14 cellular contexts compared by ENCODE assay signal in the genomic region with DNA sequence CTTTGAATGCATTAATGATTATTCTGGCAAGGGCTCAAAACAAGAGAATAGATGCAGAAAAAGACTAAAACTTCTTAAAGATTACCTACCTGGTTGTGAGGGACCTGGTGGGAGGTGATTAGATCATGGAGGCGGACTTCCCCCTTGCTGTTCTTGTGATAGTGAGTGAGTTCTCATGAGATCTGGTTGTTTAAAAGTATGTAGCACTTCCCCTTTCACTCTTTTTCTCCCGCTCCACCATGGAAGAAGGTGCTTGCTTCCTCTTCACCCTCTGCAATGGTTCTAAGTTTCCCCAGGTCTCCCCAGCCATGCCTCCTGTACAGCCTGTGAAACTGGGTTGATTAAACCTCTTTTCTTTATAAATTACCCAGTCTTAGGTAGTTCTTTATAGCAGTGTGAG.
A peak's percentile ranks its signal among the peaks of the same experiment; 100 is the strongest.
DNase-seq lines count a peak whose midpoint lies in the region; ATAC-seq, FAIRE-seq and TF ChIP-seq lines count a peak whose summit lies in the region.
"Had no signal": no experiment of that assay in that cellular context is flagged by ENCODE, and none has a peak within 500 bp of the region (broad histone marks: within the 10 kb centered on the region; RNA-seq: fewer than 3 reads in every experiment).

No MANE protein-coding gene starts in this region.

- TF ChIP-seq CTCF in right atrium auricular region (IDR thresholded peaks at IDR 0.05): no peak
- TF ChIP-seq CTCF in GM12878 (IDR thresholded peaks at IDR 0.05 in 2 of 3, conservative IDR thresholded peaks at IDR 0.05 in 1 of 3; ENCODE audit: control insufficient read depth in 2 of 3, extremely low read depth in 1 of 3, insufficient read depth in 1 of 3, low read depth in 3 of 3, low read length in 3 of 3): no peak
- no peak for TF ChIP-seq CTCF in nephron (IDR thresholded peaks at IDR 0.05; ENCODE audit: unreplicated experiment in 3 of 3)
- no peak for TF ChIP-seq CTCF in vagina (IDR thresholded peaks at IDR 0.05)

- TF ChIP-seq POLR2A in GM12878 (IDR thresholded peaks at IDR 0.05; ENCODE audit: low read depth, low read length) (peak; percentile 58), vagina (IDR thresholded peaks at IDR 0.05) (no peak)

- no TSS peak for BruUV-seq in GM12878 (replicated peaks; lab: Mats Ljungman, UMichigan)

- H3K36me3 ChIP-seq in right atrium auricular region (no peaks in the 10 kb centered on the region), GM12878 (ENCODE audit: control insufficient read depth in 2 of 2, insufficient read depth in 2 of 2, low read length in 1 of 2) (no peaks in the 10 kb centered on the region; a peak in 1 of 4 replicates), vagina (no peaks in the 10 kb centered on the region)

- H3K79me2 ChIP-seq in GM12878 (ENCODE audit: control insufficient read depth, insufficient read depth, low read length): peaks cover 2% of the 10 kb centered on the region

- WGBS in GM12878 (ENCODE audit: insufficient coverage, insufficient replicate concordance, low lambda C conversion rate, missing lambda C conversion rate): 5% methylated on average over 2 of the region's 2 CpGs

- CTCF ChIA-PET in GM12878 (lab: Yijun Ruan, JAX): no interaction called here

- H3K27me3 Mint-ChIP-seq in nephron (ENCODE audit: low read depth): peaks cover 7% of the 10 kb centered on the region
- H3K27me3 Mint-ChIP-seq: activated CD4-positive, alpha-beta memory T cell treated with anti-CD3 and anti-CD28 coated beads, Interleukin-2, amount 10 ng/mL, durations not matched to agents 7 days and 5 days had no signal

- peak overlapping the region in 2 of 3 experiments; percentile 65 to 93 for H3K27ac Mint-ChIP-seq in nephron
- H3K27ac Mint-ChIP-seq: activated CD4-positive, alpha-beta memory T cell treated with anti-CD3 and anti-CD28 coated beads, Interleukin-2, amount 10 ng/mL, durations not matched to agents 7 days and 5 days; T-helper 2 cell treated with Interferon-gamma antibody and Interleukin-4, amounts not matched to agents 5 μg/mL and 100 μg/mL, for 36 hours had no signal

- peaks cover 6% of the 10 kb centered on the region for H3K36me3 Mint-ChIP-seq in nephron (ENCODE audit: low read depth)

- H3K9ac ChIP-seq in GM12878 (ENCODE audit: control insufficient read depth, insufficient read depth, low read length): no peak overlapping the region; the same call in 1 of the 2 replicates

- H3K27me3 ChIP-seq in right atrium auricular region (no peaks in the 10 kb centered on the region), GM12878 (replicated peaks in 1 of 2; ENCODE audit: control insufficient read depth in 2 of 2, insufficient read depth in 2 of 2, low read length in 1 of 2) (no peaks in the 10 kb centered on the region), vagina (no peaks in the 10 kb centered on the region)

- SMC1A ChIA-PET in GM12878 (lab: Charles Lee; ENCODE audit: uncharacterized antibody, unreplicated experiment): no interaction called here

- TF ChIP-seq EP300 in GM12878 (IDR thresholded peaks at IDR 0.05; ENCODE audit: borderline replicate concordance in 1 of 2, control insufficient read depth in 1 of 2, low read depth in 2 of 2, low read length in 2 of 2): no peak

- no peaks in the 10 kb centered on the region for H4K20me1 ChIP-seq in GM12878 (ENCODE audit: control insufficient read depth, insufficient read depth)

- POLR2A ChIA-PET in GM12878 (lab: Charles Lee): no interaction called here

- intact Hi-C loops in cardiac septum (cut with DNase I) (loop anchor here (10.0 kb wide), 1 partner anchor 667 kb away; a partner anchor contains a TSS), GM12878 (cut with micrococcal nuclease; ENCODE audit: unreplicated experiment) (loop anchor here (10.0 kb wide), 1 partner anchor 967 kb away; no protein-coding TSS in a partner anchor), vagina (cut with DNase I) (no loop called here)

- RAD21 ChIA-PET in GM12878 (lab: Charles Lee; ENCODE audit: unreplicated experiment): no interaction called here

- H3K4me3 ChIP-seq in right atrium auricular region (no peak overlapping the region), GM12878 (no peak overlapping the region), vagina (no peak overlapping the region)
- H3K4me3 ChIP-seq: A549 had no signal

- peak; percentile 62 for ATAC-seq in GM12878
- ATAC-seq: A549 had no signal

- H3K27ac ChIP-seq in right atrium auricular region: peak overlapping the region; percentile 89 to 94
- peak overlapping the region; percentile 68 for H3K27ac ChIP-seq in GM12878 (ENCODE audit: control insufficient read depth, insufficient read depth)
- peak overlapping the region; percentile 94 for H3K27ac ChIP-seq in vagina
- H3K27ac ChIP-seq: A549 had no signal

- no peak overlapping the region; the same call in 1 of the 2 replicates for H3K4me2 ChIP-seq in GM12878 (ENCODE audit: control insufficient read depth, insufficient read depth)
- H3K4me2 ChIP-seq: A549 had no signal

- H3K4me1 ChIP-seq in right atrium auricular region (peaks cover 3 to 76% of the 10 kb centered on the region in 2 donors), GM12878 (ENCODE audit: control insufficient read depth, insufficient read depth, low read length) (peaks cover 20% of the 10 kb centered on the region), vagina (peaks cover 69% of the 10 kb centered on the region)
- H3K4me1 ChIP-seq: A549 had no signal

- no peak overlapping the region for H3K4me3 Mint-ChIP-seq in nephron
- H3K4me3 Mint-ChIP-seq: activated CD4-positive, alpha-beta memory T cell treated with anti-CD3 and anti-CD28 coated beads, Interleukin-2, amount 10 ng/mL, durations not matched to agents 7 days and 5 days; T-helper 2 cell treated with Interferon-gamma antibody and Interleukin-4, amounts not matched to agents 5 μg/mL and 100 μg/mL, for 36 hours had no signal

- H3K9me3 Mint-ChIP-seq in nephron: peaks cover 10% of the 10 kb centered on the region

- FAIRE-seq in GM12878 (lab: Jason Lieb, UNC): no peak
- FAIRE-seq: A549, RCC 7860 had no signal

- peaks cover 80% of the 10 kb centered on the region for H3K4me1 Mint-ChIP-seq in nephron

- no peak for TF ChIP-seq RAD21 in GM12878 (IDR thresholded peaks at IDR 0.05; ENCODE audit: insufficient read depth, low read depth, low read length)

- H3K9me3 ChIP-seq in right atrium auricular region: no peaks in the 10 kb centered on the region
- H3K9me3 ChIP-seq in GM12878 (replicated peaks; ENCODE audit: control insufficient read depth, insufficient read depth, low read length): peaks cover 10% of the 10 kb centered on the region
- H3K9me3 ChIP-seq in vagina: no peaks in the 10 kb centered on the region

- in situ Hi-C loops in GM12878 (cut with MboI): no loop called here

- DNase-seq in right atrium auricular region (ENCODE audit: low spot score): no peak
- no peak for DNase-seq in cardiac septum (ENCODE audit: low spot score)
- no peak for DNase-seq in GM12878 (ENCODE audit: low read depth, low spot score)
- no peak for DNase-seq in vagina (ENCODE audit: extremely low spot score in 2 of 2)
- no peak for DNase-seq in GOT3 (lab: John Stamatoyannopoulos, UW)
- no peak for DNase-seq in SW 1271 (lab: John Stamatoyannopoulos, UW)
- DNase-seq in activated naive CD4-positive, alpha-beta T cell treated with Interleukin-2 at 50 U/mL for 16 hours: no peak
- DNase-seq: activated CD4-positive, alpha-beta memory T cell treated with anti-CD3 and anti-CD28 coated beads, Interleukin-2, amount 10 ng/mL, durations not matched to agents 7 days and 5 days; erythroblast; trophoblast cell had no signal

- H2AFZ ChIP-seq in GM12878 (ENCODE audit: control insufficient read depth, low read depth, low read length): peak overlapping the region; percentile 51; the same call in 1 of the 2 replicates

TF ChIP-seq in GM12878, 131 proteins besides CTCF, POLR2A, EP300 and RAD21 (continues in another document):
- TF ChIP-seq FOXM1 (IDR thresholded peaks at IDR 0.05; ENCODE audit: low read depth, low read length) (0 out of 2 replicates have a peak, but pooled peaks have one; percentile 25), NFIC (IDR thresholded peaks at IDR 0.05; ENCODE audit: low read depth, low read length) (peak; percentile 63), IKZF2 (IDR thresholded peaks at IDR 0.05) (peak; percentile 39 to 54; a peak in 2 of 4 replicates), TAF1 (IDR thresholded peaks at IDR 0.05; ENCODE audit: borderline replicate concordance, low read depth, low read length) (peak; percentile 63), ETV6 (conservative IDR thresholded peaks at IDR 0.05 in 1 of 2, IDR thresholded peaks at IDR 0.05 in 1 of 2; ENCODE audit: borderline replicate concordance in 1 of 2, low read depth in 1 of 2) (peak in 1 of 2 experiments; percentile 23; a peak in 1 of 4 replicates)
- TF ChIP-seq, protein P1, sequence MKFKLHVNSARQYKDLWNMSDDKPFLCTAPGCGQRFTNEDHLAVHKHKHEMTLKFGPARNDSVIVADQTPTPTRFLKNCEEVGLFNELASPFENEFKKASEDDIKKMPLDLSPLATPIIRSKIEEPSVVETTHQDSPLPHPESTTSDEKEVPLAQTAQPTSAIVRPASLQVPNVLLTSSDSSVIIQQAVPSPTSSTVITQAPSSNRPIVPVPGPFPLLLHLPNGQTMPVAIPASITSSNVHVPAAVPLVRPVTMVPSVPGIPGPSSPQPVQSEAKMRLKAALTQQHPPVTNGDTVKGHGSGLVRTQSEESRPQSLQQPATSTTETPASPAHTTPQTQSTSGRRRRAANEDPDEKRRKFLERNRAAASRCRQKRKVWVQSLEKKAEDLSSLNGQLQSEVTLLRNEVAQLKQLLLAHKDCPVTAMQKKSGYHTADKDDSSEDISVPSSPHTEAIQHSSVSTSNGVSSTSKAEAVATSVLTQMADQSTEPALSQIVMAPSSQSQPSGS (IDR thresholded peaks at IDR 0.05; ENCODE audit: low read length): peak; percentile 56; the same call in 1 of the 2 replicates
- TF ChIP-seq, protein P2, sequence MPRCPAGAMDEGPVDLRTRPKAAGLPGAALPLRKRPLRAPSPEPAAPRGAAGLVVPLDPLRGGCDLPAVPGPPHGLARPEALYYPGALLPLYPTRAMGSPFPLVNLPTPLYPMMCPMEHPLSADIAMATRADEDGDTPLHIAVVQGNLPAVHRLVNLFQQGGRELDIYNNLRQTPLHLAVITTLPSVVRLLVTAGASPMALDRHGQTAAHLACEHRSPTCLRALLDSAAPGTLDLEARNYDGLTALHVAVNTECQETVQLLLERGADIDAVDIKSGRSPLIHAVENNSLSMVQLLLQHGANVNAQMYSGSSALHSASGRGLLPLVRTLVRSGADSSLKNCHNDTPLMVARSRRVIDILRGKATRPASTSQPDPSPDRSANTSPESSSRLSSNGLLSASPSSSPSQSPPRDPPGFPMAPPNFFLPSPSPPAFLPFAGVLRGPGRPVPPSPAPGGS (IDR thresholded peaks at IDR 0.05; ENCODE audit: borderline replicate concordance, insufficient read depth, low read depth, low read length, poor library complexity, severe bottlenecking): peak; percentile 28
